Comparison of ENCODE assay signal across 18 cellular contexts in genomic region chr11:8760896-8761295, GRCh38.
DNase-seq lines count a peak whose midpoint lies in the region; ATAC-seq and TF ChIP-seq lines count a peak whose summit lies in the region.
"Had no signal": no experiment of that assay in that cellular context is flagged by ENCODE, and none has a peak within 500 bp of the region (broad histone marks: within the 10 kb centered on the region; RNA-seq: fewer than 3 reads in every experiment).

No MANE protein-coding gene starts in this region.

- TF ChIP-seq POLR2A in esophagus muscularis mucosa (IDR thresholded peaks at IDR 0.05; ENCODE audit: low read depth) = no peak

- no peak for ATAC-seq in psoas muscle
- no peak for ATAC-seq in stimulated activated naive B cell treated with anti-CD40 and anti-IgM and Interleukin-4, amounts not matched to agents 10 μg/mL and 1 μg/mL and 100 μg/mL, for 72 hours (replicated peaks)
- ATAC-seq: activated T-cell treated with anti-CD3 and anti-CD28 coated beads, Interleukin-2, amount 50 U/mL, for 72 hours; GM23338; naive thymus-derived CD8-positive, alpha-beta T cell had no signal

- peak overlapping the region in 1 of 11 experiments; percentile 19; a peak in 1 of 22 replicates for H3K27ac ChIP-seq in BLaER1 treated with 17β-estradiol and CSF1 and Interleukin-3, amounts not matched to agents 10 nM and 100 nM
- H3K27ac ChIP-seq in esophagus muscularis mucosa (replicated peaks in 1 of 4) = peak overlapping the region; percentile 85 to 88 (median 86)
- peak overlapping the region; percentile 74 for H3K27ac ChIP-seq in psoas muscle

- H3K27me3 ChIP-seq in BLaER1 treated with 17β-estradiol and CSF1 and Interleukin-3, amounts not matched to agents 10 nM and 100 nM = no peaks in the 10 kb centered on the region
- H3K27me3 ChIP-seq in esophagus muscularis mucosa = no peaks in the 10 kb centered on the region
- no peaks in the 10 kb centered on the region for H3K27me3 ChIP-seq in psoas muscle (ENCODE audit: insufficient read depth in 3 of 3, low read length in 2 of 3)
- H3K27me3 ChIP-seq: MG63, tibial nerve had no signal

- H4K20me1 ChIP-seq in BLaER1 treated with 17β-estradiol and CSF1 and Interleukin-3, amounts not matched to agents 10 nM and 100 nM = no peaks in the 10 kb centered on the region

- H3K9me3 ChIP-seq in BLaER1 treated with 17β-estradiol and CSF1 and Interleukin-3, amounts not matched to agents 10 nM and 100 nM (replicated peaks in 1 of 11) = no peaks in the 10 kb centered on the region
- H3K9me3 ChIP-seq in esophagus muscularis mucosa = no peaks in the 10 kb centered on the region
- H3K9me3 ChIP-seq in psoas muscle = no peaks in the 10 kb centered on the region
- H3K9me3 ChIP-seq: MG63, tibial nerve had no signal

- no peak overlapping the region for H3K9ac ChIP-seq in BLaER1 treated with 17β-estradiol and CSF1 and Interleukin-3, amounts not matched to agents 10 nM and 100 nM

- no peak overlapping the region for H3K4me3 ChIP-seq in BLaER1 treated with 17β-estradiol and CSF1 and Interleukin-3, amounts not matched to agents 10 nM and 100 nM
- H3K4me3 ChIP-seq in esophagus muscularis mucosa (no peak overlapping the region), psoas muscle (no peak overlapping the region)
- H3K4me3 ChIP-seq: GM23338, MG63, tibial nerve had no signal

- H3K4me1 ChIP-seq in BLaER1 treated with 17β-estradiol and CSF1 and Interleukin-3, amounts not matched to agents 10 nM and 100 nM = peaks cover 0 to 39% (median 23%) of the 10 kb centered on the region in 10 experiments; a peak in 17 of 20 replicates
- H3K4me1 ChIP-seq in esophagus muscularis mucosa = peaks cover 80 to 100% (median 98%) of the 10 kb centered on the region in 4 donors
- H3K4me1 ChIP-seq in psoas muscle = peaks cover 59% of the 10 kb centered on the region

- DNase-seq in NCI-H1694 treated with DMSO at 0.1 percent for 48 hours (lab: John Stamatoyannopoulos, UW) = peak; percentile 12
- DNase-seq in esophagus muscularis mucosa (ENCODE audit: extremely low spot score) = no peak
- DNase-seq in psoas muscle = no peak
- no peak for DNase-seq in GDM1 (lab: John Stamatoyannopoulos, UW)
- DNase-seq in NOMO-1 treated with dmso at 0.1 percent for 144 hours (lab: John Stamatoyannopoulos, UW; ENCODE audit: unreplicated experiment) = no peak
- no peak for DNase-seq in stimulated activated naive B cell treated with anti-CD40 and anti-IgM and Interleukin-4, amounts not matched to agents 10 μg/mL and 1 μg/mL and 100 μg/mL, for 72 hours
- DNase-seq in activated T-helper 1 cell treated with anti-CD3 and anti-CD28 coated beads, Interleukin-12 subunit alpha, Interleukin-12 subunit beta, Interleukin-2, Interleukin-4 antibody, amounts not matched to agents 30 ng/mL and 10 ng/mL and 1 ng/mL, durations not matched to agents 14 hours and 24 hours and 36 hours (ENCODE audit: low spot score) = no peak
- DNase-seq: activated CD4-positive, alpha-beta T cell treated with anti-CD3 and anti-CD28 coated beads, Interleukin-2, amount 50 U/mL, for 4 hours; activated T-cell treated with anti-CD3 and anti-CD28 coated beads, Interleukin-2, amount 50 U/mL, for 72 hours; MG63; naive thymus-derived CD8-positive, alpha-beta T cell; NCI-H2081 treated with DMSO at 0.1 percent for 48 hours; NK-92 treated with Interleukin-12 subunit alpha and Interleukin-12 subunit beta, amount 100 ng/mL, for 24 hours had no signal

- H3K27ac Mint-ChIP-seq in stimulated activated naive B cell treated with anti-CD40 and anti-IgM and Interleukin-4, amounts not matched to agents 10 μg/mL and 1 μg/mL and 100 μg/mL, for 72 hours = no peak overlapping the region
- no peak overlapping the region for H3K27ac Mint-ChIP-seq in activated T-helper 1 cell treated with anti-CD3 and anti-CD28 coated beads, Interleukin-12 subunit alpha, Interleukin-12 subunit beta, Interleukin-2, Interleukin-4 antibody, amounts not matched to agents 30 ng/mL and 10 ng/mL and 1 ng/mL, durations not matched to agents 14 hours and 24 hours and 36 hours
- H3K27ac Mint-ChIP-seq: activated T-cell treated with anti-CD3 and anti-CD28 coated beads, Interleukin-2, amount 50 U/mL, for 72 hours; GM23338; naive thymus-derived CD8-positive, alpha-beta T cell; progenitor cell of endocrine pancreas; T-helper 2 cell treated with Interferon-gamma antibody and Interleukin-4, amounts not matched to agents 5 μg/mL and 100 μg/mL, for 36 hours had no signal

- H3K4me2 ChIP-seq in BLaER1 treated with 17β-estradiol and CSF1 and Interleukin-3, amounts not matched to agents 10 nM and 100 nM = peak overlapping the region in 10 of 11 experiments; percentile 41 to 74 (median 54); a peak in 21 of 22 replicates
- H3K4me2 ChIP-seq: GM23338 had no signal

- H3K9me3 Mint-ChIP-seq in stimulated activated naive B cell treated with anti-CD40 and anti-IgM and Interleukin-4, amounts not matched to agents 10 μg/mL and 1 μg/mL and 100 μg/mL, for 72 hours = no peaks in the 10 kb centered on the region
- H3K9me3 Mint-ChIP-seq in activated T-helper 1 cell treated with anti-CD3 and anti-CD28 coated beads, Interleukin-12 subunit alpha, Interleukin-12 subunit beta, Interleukin-2, Interleukin-4 antibody, amounts not matched to agents 30 ng/mL and 10 ng/mL and 1 ng/mL, durations not matched to agents 14 hours and 24 hours and 36 hours = no peaks in the 10 kb centered on the region
- H3K9me3 Mint-ChIP-seq: activated T-cell treated with anti-CD3 and anti-CD28 coated beads, Interleukin-2, amount 50 U/mL, for 72 hours; GM23338; naive thymus-derived CD8-positive, alpha-beta T cell; T-helper 2 cell treated with Interferon-gamma antibody and Interleukin-4, amounts not matched to agents 5 μg/mL and 100 μg/mL, for 36 hours had no signal

- no peaks in the 10 kb centered on the region for H3K27me3 Mint-ChIP-seq in stimulated activated naive B cell treated with anti-CD40 and anti-IgM and Interleukin-4, amounts not matched to agents 10 μg/mL and 1 μg/mL and 100 μg/mL, for 72 hours
- H3K27me3 Mint-ChIP-seq in activated T-helper 1 cell treated with anti-CD3 and anti-CD28 coated beads, Interleukin-12 subunit alpha, Interleukin-12 subunit beta, Interleukin-2, Interleukin-4 antibody, amounts not matched to agents 30 ng/mL and 10 ng/mL and 1 ng/mL, durations not matched to agents 14 hours and 24 hours and 36 hours (ENCODE audit: insufficient read depth) = peaks cover 3% of the 10 kb centered on the region
- H3K27me3 Mint-ChIP-seq: progenitor cell of endocrine pancreas had no signal

- no peaks in the 10 kb centered on the region for H3K36me3 Mint-ChIP-seq in stimulated activated naive B cell treated with anti-CD40 and anti-IgM and Interleukin-4, amounts not matched to agents 10 μg/mL and 1 μg/mL and 100 μg/mL, for 72 hours
- no peaks in the 10 kb centered on the region for H3K36me3 Mint-ChIP-seq in activated T-helper 1 cell treated with anti-CD3 and anti-CD28 coated beads, Interleukin-12 subunit alpha, Interleukin-12 subunit beta, Interleukin-2, Interleukin-4 antibody, amounts not matched to agents 30 ng/mL and 10 ng/mL and 1 ng/mL, durations not matched to agents 14 hours and 24 hours and 36 hours (ENCODE audit: low read depth)
- H3K36me3 Mint-ChIP-seq: naive thymus-derived CD8-positive, alpha-beta T cell had no signal

- H3K4me3 Mint-ChIP-seq in stimulated activated naive B cell treated with anti-CD40 and anti-IgM and Interleukin-4, amounts not matched to agents 10 μg/mL and 1 μg/mL and 100 μg/mL, for 72 hours = no peak overlapping the region
- H3K4me3 Mint-ChIP-seq in activated T-helper 1 cell treated with anti-CD3 and anti-CD28 coated beads, Interleukin-12 subunit alpha, Interleukin-12 subunit beta, Interleukin-2, Interleukin-4 antibody, amounts not matched to agents 30 ng/mL and 10 ng/mL and 1 ng/mL, durations not matched to agents 14 hours and 24 hours and 36 hours = no peak overlapping the region
- H3K4me3 Mint-ChIP-seq: activated T-cell treated with anti-CD3 and anti-CD28 coated beads, Interleukin-2, amount 50 U/mL, for 72 hours; GM23338; naive thymus-derived CD8-positive, alpha-beta T cell; T-helper 2 cell treated with Interferon-gamma antibody and Interleukin-4, amounts not matched to agents 5 μg/mL and 100 μg/mL, for 36 hours had no signal

- H3K4me1 Mint-ChIP-seq in stimulated activated naive B cell treated with anti-CD40 and anti-IgM and Interleukin-4, amounts not matched to agents 10 μg/mL and 1 μg/mL and 100 μg/mL, for 72 hours = no peaks in the 10 kb centered on the region
- no peaks in the 10 kb centered on the region for H3K4me1 Mint-ChIP-seq in activated T-helper 1 cell treated with anti-CD3 and anti-CD28 coated beads, Interleukin-12 subunit alpha, Interleukin-12 subunit beta, Interleukin-2, Interleukin-4 antibody, amounts not matched to agents 30 ng/mL and 10 ng/mL and 1 ng/mL, durations not matched to agents 14 hours and 24 hours and 36 hours (ENCODE audit: low read depth)
- H3K4me1 Mint-ChIP-seq: naive thymus-derived CD8-positive, alpha-beta T cell had no signal

- no peak for TF ChIP-seq EP300 in esophagus muscularis mucosa (IDR thresholded peaks at IDR 0.05)

- TF ChIP-seq CTCF in esophagus muscularis mucosa (IDR thresholded peaks at IDR 0.05) = no peak
- TF ChIP-seq CTCF in psoas muscle (IDR thresholded peaks at IDR 0.05) = no peak

- intact Hi-C loops in esophagus muscularis mucosa (cut with DNase I) = loop anchor here (5.0 kb wide), 1 partner anchor 34 kb away; no protein-coding TSS in a partner anchor
- intact Hi-C loops in psoas muscle (cut with DNase I) = loop anchor here in 1 of 2 donors (5.0 kb wide), 1 partner anchor 44 kb away; no protein-coding TSS in a partner anchor
- intact Hi-C loops in activated T-helper 1 cell treated with anti-CD3 and anti-CD28 coated beads, Interleukin-12 subunit alpha, Interleukin-12 subunit beta, Interleukin-2, Interleukin-4 antibody, amounts not matched to agents 30 ng/mL and 10 ng/mL and 1 ng/mL, durations not matched to agents 14 hours and 24 hours and 36 hours (cut with micrococcal nuclease) = no loop called here

- H3K36me3 ChIP-seq in BLaER1 treated with 17β-estradiol and CSF1 and Interleukin-3, amounts not matched to agents 10 nM and 100 nM = no peaks in the 10 kb centered on the region
- H3K36me3 ChIP-seq in esophagus muscularis mucosa (no peaks in the 10 kb centered on the region), psoas muscle (ENCODE audit: insufficient read depth in 1 of 2, low read depth in 1 of 2) (no peaks in the 10 kb centered on the region)
- H3K36me3 ChIP-seq: MG63, tibial nerve had no signal
